10 cellular contexts compared by ENCODE assay signal in the genomic region with DNA sequence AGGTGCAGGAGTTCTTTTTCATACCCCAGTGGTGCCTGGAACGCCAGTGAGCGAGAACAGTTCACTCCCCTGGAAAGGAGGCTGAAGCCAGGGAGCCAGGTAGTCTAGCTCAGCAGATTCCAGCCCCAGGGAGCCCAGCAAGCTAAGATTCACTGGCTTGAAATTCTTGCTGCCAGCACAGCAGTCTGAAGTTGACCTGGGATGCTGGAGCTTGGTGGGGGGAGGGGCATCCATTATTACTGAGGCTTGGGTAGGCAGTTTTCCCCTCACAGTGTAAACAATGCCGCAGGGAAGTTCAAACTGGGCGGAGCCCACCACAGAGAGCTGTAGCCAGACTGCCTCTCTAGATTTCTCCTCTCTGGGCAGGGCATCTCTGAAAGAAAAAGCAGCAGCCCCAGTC. TPM values are rescaled to one million over a fixed set of nuclear protein-coding genes. Genes with fewer than 3 reads are reported as not detected.
A peak's percentile ranks its signal among the peaks of the same experiment; 100 is the strongest.
DNase-seq lines count a peak whose midpoint lies in the region; ATAC-seq and TF ChIP-seq lines count a peak whose summit lies in the region.
"Not testable (repeated sequence)": the region's sequence is repeated elsewhere in the genome, so short reads cannot be mapped to it uniquely, and the experiment has no call there.
"Had no signal": no experiment of that assay in that cellular context is flagged by ENCODE, and none has a peak within 500 bp of the region (broad histone marks: within the 10 kb centered on the region; RNA-seq: fewer than 3 reads in every experiment).

No MANE protein-coding gene starts in this region.

- H3K4me2 ChIP-seq in PC-3 (ENCODE audit: low read length) = not testable (repeated sequence)

- H3K27ac ChIP-seq in HUES48 (ENCODE audit: low read depth, low read length) = peak overlapping the region; percentile 21
- H3K27ac ChIP-seq in PC-3 (ENCODE audit: low read length); iPS-20b (ENCODE audit: low read length): not testable (repeated sequence)

- H3K4me3 ChIP-seq in HUES48 (ENCODE audit: low read depth, low read length); PC-3 (ENCODE audit: low read length): not testable (repeated sequence)
- peak overlapping the region; percentile 2; the same call in 1 of the 2 replicates for H3K4me3 ChIP-seq in iPS-20b (ENCODE audit: low read length)

- H3K36me3 ChIP-seq in HUES48 (ENCODE audit: control insufficient read depth, insufficient read depth, low read length); PC-3 (ENCODE audit: low read depth, low read length); iPS-20b (ENCODE audit: insufficient read depth, low read depth, low read length): not testable (repeated sequence)

- H3K9me2 ChIP-seq in PC-3 (replicated peaks; ENCODE audit: low read length) = not testable (repeated sequence)

- POLR2A ChIA-PET in PC-3 (lab: Charles Lee; ENCODE audit: unreplicated experiment) = not testable (repeated sequence)

- H2AFZ ChIP-seq in PC-3 (ENCODE audit: low read length) = not testable (repeated sequence)

- not testable (repeated sequence) for H3K27me3 Mint-ChIP-seq in nephron progenitor cell (ENCODE audit: low read depth, poor library complexity)

- H3K9ac ChIP-seq in HUES48 (ENCODE audit: low read depth, low read length); PC-3 (ENCODE audit: low read length): not testable (repeated sequence)
- H3K9ac ChIP-seq in iPS-20b (ENCODE audit: low read depth, low read length) = 0 out of 2 replicates have a peak overlapping the region, but pooled peaks have one; percentile 11

- H3K4me3 Mint-ChIP-seq in nephron progenitor cell = not testable (repeated sequence)

- H3K9me3 ChIP-seq in HUES48 (ENCODE audit: control insufficient read depth, insufficient read depth, low read length); PC-3 (ENCODE audit: low read length); iPS-20b (ENCODE audit: insufficient read depth, low read depth, low read length): not testable (repeated sequence)

- TF ChIP-seq CTCF in PC-3 (conservative IDR thresholded peaks at IDR 0.05; ENCODE audit: low read depth, low read length); nephron progenitor cell (IDR thresholded peaks at IDR 0.05): not testable (repeated sequence)

- CTCF ChIA-PET in PC-3 (lab: Charles Lee) = not testable (repeated sequence)

- H3K79me2 ChIP-seq in PC-3 (ENCODE audit: low read length) = not testable (repeated sequence)

- H3K36me3 Mint-ChIP-seq in nephron progenitor cell (ENCODE audit: low read depth) = peaks cover 15% of the 10 kb centered on the region

- not testable (repeated sequence) for BruUV-seq in PC-3 (replicated peaks; lab: Mats Ljungman, UMichigan)

- H4K20me1 ChIP-seq in PC-3 (ENCODE audit: low read length) = not testable (repeated sequence)

- H3F3A ChIP-seq in PC-3 (ENCODE audit: low read length, unreplicated experiment) = not testable (repeated sequence)

- H3K4me1 ChIP-seq in HUES48 (ENCODE audit: control insufficient read depth, insufficient read depth, low read length); PC-3 (ENCODE audit: insufficient read depth, low read length); iPS-20b (ENCODE audit: insufficient read depth, low read length): not testable (repeated sequence)

- not testable (repeated sequence) for H3K27ac Mint-ChIP-seq in nephron progenitor cell

- H3K9me3 Mint-ChIP-seq in nephron progenitor cell = peaks cover 61% of the 10 kb centered on the region

- not testable (repeated sequence) for ATAC-seq in PC-3

- H3K27me3 ChIP-seq in HUES48 (ENCODE audit: control insufficient read depth, insufficient read depth, low read length); PC-3 (ENCODE audit: low read length); iPS-20b (ENCODE audit: insufficient read depth, low read length): not testable (repeated sequence)

- H3K4me1 Mint-ChIP-seq in nephron progenitor cell = not testable (repeated sequence)

- intact Hi-C loops in PC-3 (cut with micrococcal nuclease) = not testable (repeated sequence)

- DNase-seq in ELF-1 (ENCODE audit: low read depth, low spot score) (peak; percentile 95), NCI-H2227 (lab: John Stamatoyannopoulos, UW; ENCODE audit: unreplicated experiment) (peak; percentile 1), PC-3 (peak; percentile 38), ecto neural progenitor cell (ENCODE audit: low spot score) (peak; percentile 54), nephron progenitor cell (peak; percentile 20), renal cortical epithelial cell (ENCODE audit: low read depth) (peak; percentile 44)

RNA-seq across cellular contexts. Expression of a gene that starts 56.0 kb away (rescaled TPM):
- 5.6 and 6.0 TPM in 2 replicates for total RNA-seq in PC-3 (2014; rRNA removed)
- total RNA-seq in renal cortical epithelial cell = 0.89 and 23.4 TPM in 2 replicates
- total RNA-seq: K562, LHCN-M2 had no signal

Comparison
In these comparisons a context has a peak if more than half of its experiments do, and no peak if none do; other contexts are left out.
1. DNase-seq: peak in every context shown above with its lines; median percentile 95 in ELF-1; 54 in ecto neural progenitor cell; 44 in renal cortical epithelial cell; 38 in PC-3; 20 in nephron progenitor cell; 1 in NCI-H2227.